Comparison of ENCODE assay signal across 15 cellular contexts in genomic region chr16:1913327-1914083, GRCh38. TPM values are rescaled to one million over a fixed set of nuclear protein-coding genes. Genes with fewer than 3 reads are reported as not detected.
DNase-seq lines count a peak whose midpoint lies in the region; ATAC-seq and TF ChIP-seq lines count a peak whose summit lies in the region.
"Had no signal": no experiment of that assay in that cellular context is flagged by ENCODE, and none has a peak within 500 bp of the region (broad histone marks: within the 10 kb centered on the region; RNA-seq: fewer than 3 reads in every experiment).

No MANE protein-coding gene starts in this region.

- ATAC-seq in Right ventricle myocardium superior (ENCODE audit: poor library complexity) (peak; percentile 15), PC-3 (peak; percentile 90), left lobe of liver (peak; percentile 43), omental fat pad (ENCODE audit: low FRiP score) (no peak), GM21825 (IDR thresholded peaks at IDR 0.05; ENCODE audit: unreplicated experiment) (no peak)
- ATAC-seq: effector memory CD8-positive, alpha-beta T cell had no signal

- no peaks in the 10 kb centered on the region for H4K20me1 ChIP-seq in PC-3 (ENCODE audit: low read length)

- no peaks in the 10 kb centered on the region for H3K9me3 ChIP-seq in left ventricle myocardium inferior (replicated peaks)
- H3K9me3 ChIP-seq in PC-3 (ENCODE audit: low read length) = no peaks in the 10 kb centered on the region
- H3K9me3 ChIP-seq: heart right ventricle had no signal

- no peaks in the 10 kb centered on the region for H3K9me2 ChIP-seq in PC-3 (replicated peaks; ENCODE audit: low read length)

- H3K36me3 ChIP-seq in left ventricle myocardium inferior (no peaks in the 10 kb centered on the region), PC-3 (ENCODE audit: low read depth, low read length) (no peaks in the 10 kb centered on the region)
- H3K36me3 ChIP-seq: heart right ventricle, WERI-Rb-1 had no signal

- H3F3A ChIP-seq in PC-3 (ENCODE audit: low read length, unreplicated experiment) = no peaks in the 10 kb centered on the region

- H3K9ac ChIP-seq in PC-3 (ENCODE audit: low read length) = no peak overlapping the region

- H3K4me1 ChIP-seq in left ventricle myocardium inferior (peaks cover 3% of the 10 kb centered on the region), PC-3 (ENCODE audit: insufficient read depth, low read length) (peaks cover 11% of the 10 kb centered on the region)

- H3K79me2 ChIP-seq in PC-3 (ENCODE audit: low read length) = no peaks in the 10 kb centered on the region

- H3K27me3 ChIP-seq in left ventricle myocardium inferior (ENCODE audit: low read depth) (peaks cover 90% of the 10 kb centered on the region), PC-3 (ENCODE audit: low read length) (peaks cover 14% of the 10 kb centered on the region)

- H2AFZ ChIP-seq in PC-3 (ENCODE audit: low read length) = no peak overlapping the region

- POLR2A ChIA-PET in PC-3 (lab: Charles Lee; ENCODE audit: unreplicated experiment) = interaction anchor here (0.6 kb wide), 1 partner anchor 13 kb away, joined by 3 read pairs; no protein-coding TSS in a partner anchor

- CTCF ChIA-PET in PC-3 (lab: Charles Lee) = no interaction called here

- DNase-seq in Right ventricle myocardium superior = no peak
- no peak for DNase-seq in left ventricle myocardium inferior
- DNase-seq in PC-3 = peak; percentile 57
- DNase-seq in left lobe of liver (ENCODE audit: low spot score) = no peak
- DNase-seq in GDM1 (lab: John Stamatoyannopoulos, UW) = no peak
- DNase-seq in NCI-H1694 treated with DMSO at 0.1 percent for 48 hours (lab: John Stamatoyannopoulos, UW) = no peak
- no peak for DNase-seq in omental fat pad (ENCODE audit: low spot score)
- DNase-seq: activated T-cell treated with anti-CD3 and anti-CD28 coated beads for 4 hours; effector memory CD8-positive, alpha-beta T cell; heart right ventricle; NCI-H2227 treated with DMSO at 0.1 percent for 48 hours; WERI-Rb-1 had no signal

- H3K27ac ChIP-seq in left ventricle myocardium inferior (replicated peaks) = no peak overlapping the region
- no peak overlapping the region for H3K27ac ChIP-seq in PC-3 (ENCODE audit: low read length)
- H3K27ac ChIP-seq: heart right ventricle, SK-N-MC, WERI-Rb-1 had no signal

- H3K4me2 ChIP-seq in PC-3 (ENCODE audit: low read length) = peak overlapping the region; percentile 53

- intact Hi-C loops in Right ventricle myocardium superior (cut with DNase I) = no loop called here
- intact Hi-C loops in left ventricle myocardium inferior (cut with micrococcal nuclease) = no loop called here
- intact Hi-C loops in PC-3 (cut with micrococcal nuclease) = no loop called here

- TF ChIP-seq CTCF in left ventricle myocardium inferior (IDR thresholded peaks at IDR 0.05; ENCODE audit: borderline replicate concordance) (no peak), PC-3 (conservative IDR thresholded peaks at IDR 0.05; ENCODE audit: low read depth, low read length) (no peak), omental fat pad (IDR thresholded peaks at IDR 0.05) (no peak)

- H3K4me3 ChIP-seq in left ventricle myocardium inferior (no peak overlapping the region), PC-3 (ENCODE audit: low read length) (no peak overlapping the region)
- H3K4me3 ChIP-seq: heart right ventricle, SK-N-MC had no signal

- BruUV-seq in PC-3 (replicated peaks; lab: Mats Ljungman, UMichigan) = no TSS peak

RNA-seq across cellular contexts. Expression of gene HS3ST6, which starts 4.7 kb away (rescaled TPM):
- not detected for total RNA-seq in Right ventricle myocardium superior
- total RNA-seq in left ventricle myocardium inferior = not detected
- not detected in 2 replicates for total RNA-seq in PC-3 (2014; rRNA removed)
- not detected for total RNA-seq in left lobe of liver
- total RNA-seq in omental fat pad = not detected
- total RNA-seq: aorta, heart right ventricle had no signal

RNA-seq across cellular contexts. Expression of gene MSRB1, which starts 29.5 kb away (rescaled TPM):
- total RNA-seq in Right ventricle myocardium superior = 22.8 TPM
- total RNA-seq in left ventricle myocardium inferior = 32.7 TPM
- 24.6 and 25.7 TPM in 2 replicates for total RNA-seq in PC-3 (2014; rRNA removed)
- total RNA-seq in left lobe of liver = 124 TPM
- 10 to 100 TPM in 3 of 4 donors, 1 to 10 TPM in 1; 9.6 to 64.0 (median 17.1) TPM for total RNA-seq in omental fat pad

RNA-seq across cellular contexts. Expression of gene RPL3L, which starts 41.0 kb away (rescaled TPM):
- total RNA-seq in Right ventricle myocardium superior = 304 TPM
- total RNA-seq in left ventricle myocardium inferior = 262 TPM
- total RNA-seq in PC-3 (2014; rRNA removed) = 1.5 TPM in 1 of 2 replicates, not detected in the other
- not detected for total RNA-seq in left lobe of liver
- not detected for total RNA-seq in omental fat pad
- total RNA-seq: aorta had no signal

RNA-seq across cellular contexts. Expression of gene MEIOB, which starts 41.5 kb away (rescaled TPM):
- total RNA-seq in Right ventricle myocardium superior = not detected
- not detected for total RNA-seq in left ventricle myocardium inferior
- total RNA-seq in PC-3 (2014; rRNA removed) = not detected in 2 replicates
- 0.20 TPM for total RNA-seq in left lobe of liver
- 1 to 10 TPM in 1 of 4 donors, not detected in 3; 1.7 TPM for total RNA-seq in omental fat pad
- total RNA-seq: aorta, heart right ventricle had no signal

RNA-seq across cellular contexts. Expression of gene NDUFB10, which starts 45.8 kb away (rescaled TPM):
- total RNA-seq in Right ventricle myocardium superior (723 TPM), left ventricle myocardium inferior (601 TPM), PC-3 (2014; rRNA removed) (407 and 530 TPM in 2 replicates), left lobe of liver (88.6 TPM), omental fat pad (100 to 1,000 TPM; 144 to 240 (median 183) TPM)

Comparison
In these comparisons a context has a peak if more than half of its experiments do, and no peak if none do; other contexts are left out.
1. ATAC-seq: peak in Right ventricle myocardium superior (single experiment), PC-3 (single experiment) and left lobe of liver (single experiment); none in omental fat pad (single experiment) and GM21825 (single experiment).
2. RNA of gene RPL3L, which starts 41.0 kb away (total RNA-seq): 304 TPM in Right ventricle myocardium superior (single experiment) and 262 TPM in left ventricle myocardium inferior (single experiment); 1.5 TPM in PC-3, not detected in left lobe of liver (single experiment) and not detected in omental fat pad; every median in the first group is over 100 times any median in the second.